1 cellular context compared by ENCODE assay signal in genomic region chr15:63466378-63467192, GRCh38.
TF ChIP-seq lines count a peak whose summit lies in the region.

No MANE protein-coding gene starts in this region.

TF ChIP-seq in HepG2, 621 proteins besides CTCF, POLR2A, EP300 and RAD21 (continued from another document and continues in another):
- TF ChIP-seq RBM39 (IDR thresholded peaks at IDR 0.05; ENCODE audit: low read depth, low read length, poor library complexity, severe bottlenecking), result no peak
- no peak for TF ChIP-seq TEF (CRISPR knock-in tag; IDR thresholded peaks at IDR 0.05)
- no peak for TF ChIP-seq HIC2 (CRISPR knock-in tag; IDR thresholded peaks at IDR 0.05; ENCODE audit: low read depth)
- no peak for TF ChIP-seq HMGA1 (CRISPR knock-in tag; conservative IDR thresholded peaks at IDR 0.05)
- TF ChIP-seq ZNF264 (CRISPR knock-in tag; IDR thresholded peaks at IDR 0.05), result no peak
- TF ChIP-seq ZSCAN31 (CRISPR knock-in tag; IDR thresholded peaks at IDR 0.05; ENCODE audit: low read depth), result peak; percentile 50; the same call in 1 of the 2 replicates
- TF ChIP-seq PRPF4 (IDR thresholded peaks at IDR 0.05; ENCODE audit: low read depth, low read length, poor library complexity, severe bottlenecking), result no peak
- no peak for TF ChIP-seq MBD4 (IDR thresholded peaks at IDR 0.05; ENCODE audit: borderline replicate concordance, low read length)
- TF ChIP-seq YEATS2 (CRISPR knock-in tag; IDR thresholded peaks at IDR 0.05; ENCODE audit: borderline replicate concordance), result no peak
- TF ChIP-seq ZNF10 (CRISPR knock-in tag; IDR thresholded peaks at IDR 0.05; ENCODE audit: borderline replicate concordance, low read depth), result no peak
- TF ChIP-seq FOXP4 (CRISPR knock-in tag; IDR thresholded peaks at IDR 0.05), result peak; percentile 73; the same call in 1 of the 2 replicates
- TF ChIP-seq RNF219 (CRISPR knock-in tag; IDR thresholded peaks at IDR 0.05), result peak; percentile 71; the same call in 1 of the 2 replicates
- TF ChIP-seq CSRNP1 (CRISPR knock-in tag; IDR thresholded peaks at IDR 0.05), result 0 out of 2 replicates have a peak, but pooled peaks have one; percentile 55
- no peak for TF ChIP-seq BCLAF1 (IDR thresholded peaks at IDR 0.05)
- TF ChIP-seq ZFP1 (CRISPR knock-in tag; IDR thresholded peaks at IDR 0.05), result no peak
- TF ChIP-seq SETDB1 (CRISPR knock-in tag; IDR thresholded peaks at IDR 0.05; ENCODE audit: borderline replicate concordance), result no peak
- TF ChIP-seq DMTF1 (CRISPR knock-in tag; IDR thresholded peaks at IDR 0.05), result no peak
- no peak for TF ChIP-seq ZNF572 (CRISPR knock-in tag; IDR thresholded peaks at IDR 0.05)
- TF ChIP-seq CENPT (CRISPR knock-in tag; IDR thresholded peaks at IDR 0.05; ENCODE audit: low read depth), result no peak
- TF ChIP-seq CENPX (CRISPR knock-in tag; IDR thresholded peaks at IDR 0.05), result no peak
- no peak for TF ChIP-seq ZNF276 (CRISPR knock-in tag; IDR thresholded peaks at IDR 0.05; ENCODE audit: low read depth)
- TF ChIP-seq KLF16 (CRISPR knock-in tag; IDR thresholded peaks at IDR 0.05), result 0 out of 4 replicates have a peak, but pooled peaks of 1 of the 2 experiments have one; percentile 55
- TF ChIP-seq NFE2 (CRISPR knock-in tag; IDR thresholded peaks at IDR 0.05), result no peak
- TF ChIP-seq CSRNP2 (CRISPR knock-in tag; conservative IDR thresholded peaks at IDR 0.05; ENCODE audit: low read depth), result no peak
- no peak for TF ChIP-seq ZBTB39 (CRISPR knock-in tag; IDR thresholded peaks at IDR 0.05)
- no peak for TF ChIP-seq NCOA1 (CRISPR knock-in tag; IDR thresholded peaks at IDR 0.05)
- no peak for TF ChIP-seq MBNL3 (CRISPR knock-in tag; conservative IDR thresholded peaks at IDR 0.05)
- TF ChIP-seq KAT8 (CRISPR knock-in tag; IDR thresholded peaks at IDR 0.05), result peak; percentile 69; the same call in 1 of the 2 replicates
- TF ChIP-seq ZNF513 (CRISPR knock-in tag; conservative IDR thresholded peaks at IDR 0.05), result no peak
- TF ChIP-seq CEBPB (IDR thresholded peaks at IDR 0.05; ENCODE audit: borderline replicate concordance, low read depth, low read length), result 0 out of 2 replicates have a peak, but pooled peaks have one; percentile 4
- TF ChIP-seq ZNF674 (CRISPR knock-in tag; IDR thresholded peaks at IDR 0.05; ENCODE audit: low read depth), result no peak
- TF ChIP-seq SPEN (CRISPR knock-in tag; IDR thresholded peaks at IDR 0.05; ENCODE audit: low read depth), result peak; percentile 50; the same call in 1 of the 2 replicates
- TF ChIP-seq PRMT3 (CRISPR knock-in tag; IDR thresholded peaks at IDR 0.05; ENCODE audit: borderline replicate concordance, low read depth), result no peak
- no peak for TF ChIP-seq ZZZ3 (CRISPR knock-in tag; IDR thresholded peaks at IDR 0.05; ENCODE audit: borderline replicate concordance)
